In genomic region chr14:34301107-34301734, GRCh38 we compare ENCODE assay signal across 8 cellular contexts.
DNase-seq lines count a peak whose midpoint lies in the region; ATAC-seq and TF ChIP-seq lines count a peak whose summit lies in the region.

No MANE protein-coding gene starts in this region.

- intact Hi-C loops in activated T-helper 1 cell treated with anti-CD3 and anti-CD28 coated beads, Interleukin-12 subunit alpha, Interleukin-12 subunit beta, Interleukin-2, Interleukin-4 antibody, amounts not matched to agents 30 ng/mL and 10 ng/mL and 1 ng/mL, durations not matched to agents 14 hours and 24 hours and 36 hours (cut with micrococcal nuclease): loop anchor here (1.0 to 5.0 kb wide), 4 partner anchors 462 to 1725 kb away; no protein-coding TSS in a partner anchor

- peak; percentile 49 for DNase-seq in DND-41
- peak; percentile 51 for DNase-seq in NCI-H774 (lab: John Stamatoyannopoulos, UW)
- peak; percentile 62 for DNase-seq in choroid plexus epithelial cell (ENCODE audit: low read depth)
- DNase-seq in mesothelial cell of epicardium (ENCODE audit: low spot score in 2 of 2, unreplicated experiment in 2 of 2): no peak
- no peak for DNase-seq in activated T-helper 1 cell treated with anti-CD3 and anti-CD28 coated beads, Interleukin-12 subunit alpha, Interleukin-12 subunit beta, Interleukin-2, Interleukin-4 antibody, amounts not matched to agents 30 ng/mL and 10 ng/mL and 1 ng/mL, durations not matched to agents 14 hours and 24 hours and 36 hours (ENCODE audit: low spot score)
- no peak for DNase-seq in activated gamma-delta T cell (lab: John Stamatoyannopoulos, UW)

- no peak overlapping the region for H3K27ac Mint-ChIP-seq in mesothelial cell of epicardium
- H3K27ac Mint-ChIP-seq in activated T-helper 1 cell treated with anti-CD3 and anti-CD28 coated beads, Interleukin-12 subunit alpha, Interleukin-12 subunit beta, Interleukin-2, Interleukin-4 antibody, amounts not matched to agents 30 ng/mL and 10 ng/mL and 1 ng/mL, durations not matched to agents 14 hours and 24 hours and 36 hours: no peak overlapping the region

- H2AFZ ChIP-seq in DND-41 (ENCODE audit: low read depth, low read length): no peak overlapping the region

- H3K4me1 ChIP-seq in DND-41 (ENCODE audit: insufficient read depth, low read length): no peaks in the 10 kb centered on the region

- H3K27me3 Mint-ChIP-seq in mesothelial cell of epicardium (ENCODE audit: low read depth): no peaks in the 10 kb centered on the region
- peaks cover 1% of the 10 kb centered on the region for H3K27me3 Mint-ChIP-seq in activated T-helper 1 cell treated with anti-CD3 and anti-CD28 coated beads, Interleukin-12 subunit alpha, Interleukin-12 subunit beta, Interleukin-2, Interleukin-4 antibody, amounts not matched to agents 30 ng/mL and 10 ng/mL and 1 ng/mL, durations not matched to agents 14 hours and 24 hours and 36 hours (ENCODE audit: insufficient read depth)

- no peak overlapping the region for H3K4me3 ChIP-seq in DND-41 (ENCODE audit: low read depth in 1 of 2, low read length in 2 of 2)
- H3K4me3 ChIP-seq in choroid plexus epithelial cell (ENCODE audit: low read depth, low read length): no peak overlapping the region

- H3K36me3 ChIP-seq in DND-41 (ENCODE audit: insufficient read depth, low read length): no peaks in the 10 kb centered on the region

- no peak overlapping the region for H3K4me3 Mint-ChIP-seq in mesothelial cell of epicardium
- H3K4me3 Mint-ChIP-seq in activated T-helper 1 cell treated with anti-CD3 and anti-CD28 coated beads, Interleukin-12 subunit alpha, Interleukin-12 subunit beta, Interleukin-2, Interleukin-4 antibody, amounts not matched to agents 30 ng/mL and 10 ng/mL and 1 ng/mL, durations not matched to agents 14 hours and 24 hours and 36 hours: no peak overlapping the region

- H4K20me1 ChIP-seq in DND-41 (ENCODE audit: insufficient read depth, low read length): no peaks in the 10 kb centered on the region

- no peaks in the 10 kb centered on the region for H3K4me1 Mint-ChIP-seq in mesothelial cell of epicardium
- H3K4me1 Mint-ChIP-seq in activated T-helper 1 cell treated with anti-CD3 and anti-CD28 coated beads, Interleukin-12 subunit alpha, Interleukin-12 subunit beta, Interleukin-2, Interleukin-4 antibody, amounts not matched to agents 30 ng/mL and 10 ng/mL and 1 ng/mL, durations not matched to agents 14 hours and 24 hours and 36 hours (ENCODE audit: low read depth): no peaks in the 10 kb centered on the region

- no peaks in the 10 kb centered on the region for H3K79me2 ChIP-seq in DND-41 (ENCODE audit: insufficient read depth, low read length)

- peaks cover 10% of the 10 kb centered on the region for H3K9me3 Mint-ChIP-seq in mesothelial cell of epicardium
- H3K9me3 Mint-ChIP-seq in activated T-helper 1 cell treated with anti-CD3 and anti-CD28 coated beads, Interleukin-12 subunit alpha, Interleukin-12 subunit beta, Interleukin-2, Interleukin-4 antibody, amounts not matched to agents 30 ng/mL and 10 ng/mL and 1 ng/mL, durations not matched to agents 14 hours and 24 hours and 36 hours: no peaks in the 10 kb centered on the region

- no peak overlapping the region for H3K27ac ChIP-seq in DND-41 (ENCODE audit: low read length)

- H3K36me3 Mint-ChIP-seq in mesothelial cell of epicardium: no peaks in the 10 kb centered on the region
- no peaks in the 10 kb centered on the region for H3K36me3 Mint-ChIP-seq in activated T-helper 1 cell treated with anti-CD3 and anti-CD28 coated beads, Interleukin-12 subunit alpha, Interleukin-12 subunit beta, Interleukin-2, Interleukin-4 antibody, amounts not matched to agents 30 ng/mL and 10 ng/mL and 1 ng/mL, durations not matched to agents 14 hours and 24 hours and 36 hours (ENCODE audit: low read depth)

- no peak overlapping the region for H3K4me2 ChIP-seq in DND-41 (ENCODE audit: insufficient read depth, low read length)

- H3K9me3 ChIP-seq in DND-41 (ENCODE audit: insufficient read depth, low read length, severe bottlenecking): no peaks in the 10 kb centered on the region

- H3K9ac ChIP-seq in DND-41 (ENCODE audit: low read depth, low read length): no peak overlapping the region

- ATAC-seq in DND-41 (ENCODE audit: insufficient read depth, low read depth) (peak; percentile 81), HG03354 (IDR thresholded peaks at IDR 0.05; ENCODE audit: poor library complexity, severe bottlenecking, unreplicated experiment) (peak; percentile 42), GM19395 (IDR thresholded peaks at IDR 0.05; ENCODE audit: unreplicated experiment) (no peak)

- no peaks in the 10 kb centered on the region for H3K27me3 ChIP-seq in DND-41 (ENCODE audit: insufficient read depth, low read length, poor library complexity)

- TF ChIP-seq CTCF in DND-41 (IDR thresholded peaks at IDR 0.05; ENCODE audit: borderline replicate concordance, extremely low read depth, low read length, poor library complexity, severe bottlenecking): peak; percentile 81
- peak; percentile 64 for TF ChIP-seq CTCF in choroid plexus epithelial cell (conservative IDR thresholded peaks at IDR 0.05; ENCODE audit: low read depth, low read length)
- TF ChIP-seq CTCF in mesothelial cell of epicardium (IDR thresholded peaks at IDR 0.05; ENCODE audit: unreplicated experiment): peak; percentile 78

Comparison
In these comparisons a context has a peak if more than half of its experiments do, and no peak if none do; other contexts are left out.
1. DNase-seq: peak in DND-41 (single experiment), NCI-H774 (single experiment) and choroid plexus epithelial cell (single experiment); none in mesothelial cell of epicardium (0 of 2), activated T-helper 1 cell treated with anti-CD3 and anti-CD28 coated beads, Interleukin-12 subunit alpha, Interleukin-12 subunit beta, Interleukin-2, Interleukin-4 antibody, amounts not matched to agents 30 ng/mL and 10 ng/mL and 1 ng/mL, durations not matched to agents 14 hours and 24 hours and 36 hours (single experiment) and activated gamma-delta T cell (single experiment).
2. Peak in every context shown above with its lines, with median percentiles within 50 percentile points of each other: CTCF ChIP-seq.